In the genomic region with DNA sequence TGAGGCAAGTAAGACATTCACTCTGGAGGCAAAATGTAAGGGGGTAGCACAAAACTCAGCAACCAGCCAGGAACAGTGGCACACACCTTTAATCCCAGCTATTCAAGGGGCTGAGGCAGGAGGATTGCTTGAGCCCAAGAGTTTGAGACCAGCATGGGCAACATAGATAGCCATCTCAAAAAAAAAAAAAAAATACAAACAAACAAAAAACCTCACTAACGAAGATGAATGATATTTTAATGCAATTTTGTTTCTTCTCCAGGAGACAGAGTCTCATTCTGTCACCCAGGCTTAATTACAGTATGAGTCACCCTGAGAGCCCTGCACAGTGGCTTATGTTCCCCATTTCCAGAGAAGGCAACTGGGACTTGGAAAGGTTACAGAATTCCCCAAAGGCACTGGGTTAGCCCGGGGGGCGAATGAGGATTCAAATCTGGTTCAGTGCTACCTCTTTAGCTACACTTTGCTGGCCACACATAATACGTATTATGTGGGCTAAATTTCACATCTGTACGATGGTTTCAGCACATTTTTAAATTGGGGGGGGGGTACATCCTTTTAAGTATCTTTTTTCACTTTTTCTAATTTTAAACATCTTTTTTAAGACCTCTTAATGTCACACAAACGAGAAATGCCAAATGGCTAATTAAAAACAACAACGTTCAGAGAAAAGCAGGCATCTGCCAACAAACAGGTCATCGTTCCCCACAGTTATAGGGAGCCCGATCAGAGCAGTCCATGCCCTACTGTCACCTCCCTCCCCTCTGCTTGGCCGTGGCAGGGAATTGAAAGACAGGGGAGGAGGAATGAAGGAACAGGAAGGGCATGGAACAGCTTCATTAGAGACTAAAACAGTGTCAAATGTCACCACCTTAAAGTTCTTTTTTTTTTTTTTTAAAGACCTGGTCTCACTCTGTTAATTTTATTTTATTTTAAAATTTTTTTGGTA, we compare ENCODE assay signal across 14 cellular contexts. TPM values are rescaled to one million over a fixed set of nuclear protein-coding genes. Genes with fewer than 3 reads are reported as not detected.
DNase-seq lines count a peak whose midpoint lies in the region; ATAC-seq, FAIRE-seq and TF ChIP-seq lines count a peak whose summit lies in the region.
"Had no signal": no experiment of that assay in that cellular context is flagged by ENCODE, and none has a peak within 500 bp of the region (broad histone marks: within the 10 kb centered on the region; RNA-seq: fewer than 3 reads in every experiment).

No MANE protein-coding gene starts in this region.

- BruUV-seq in MCF 10A (replicated peaks; lab: Mats Ljungman, UMichigan) = no TSS peak

- no peaks in the 10 kb centered on the region for H3K36me3 ChIP-seq in breast epithelium
- H3K36me3 ChIP-seq in bronchial epithelial cell (ENCODE audit: control insufficient read depth, insufficient read depth, low read length) = no peaks in the 10 kb centered on the region
- no peaks in the 10 kb centered on the region for H3K36me3 ChIP-seq in upper lobe of right lung

- peaks cover 5% of the 10 kb centered on the region for H3K4me1 Mint-ChIP-seq in MCF 10A (ENCODE audit: insufficient read depth, unreplicated experiment)
- H3K4me1 Mint-ChIP-seq: stimulated activated memory B cell treated with anti-CD40 and anti-IgM and Interleukin-4, amounts not matched to agents 10 μg/mL and 1 μg/mL and 100 μg/mL, for 72 hours had no signal

- no peak for FAIRE-seq in bronchial epithelial cell (lab: Jason Lieb, UNC)

- POLR2A ChIA-PET in MCF 10A (lab: Yijun Ruan, JAX) = no interaction called here

- no peaks in the 10 kb centered on the region for H3K4me1 ChIP-seq in breast epithelium
- peaks cover 19% of the 10 kb centered on the region for H3K4me1 ChIP-seq in upper lobe of right lung
- no peaks in the 10 kb centered on the region for H3K4me1 ChIP-seq in right cardiac atrium (ENCODE audit: control insufficient read depth, insufficient read depth, low read length)

- no peaks in the 10 kb centered on the region for H3K27me3 Mint-ChIP-seq in MCF 10A (ENCODE audit: insufficient read depth, unreplicated experiment)

- ATAC-seq in upper lobe of right lung (peak; percentile 49), right cardiac atrium (no peak), HG02623 (IDR thresholded peaks at IDR 0.05; ENCODE audit: unreplicated experiment) (no peak)
- ATAC-seq: stimulated activated memory B cell treated with anti-CD40 and anti-IgM and Interleukin-4, amounts not matched to agents 10 μg/mL and 1 μg/mL and 100 μg/mL, for 72 hours had no signal

- WGBS in right cardiac atrium = 58% methylated on average over 10 of the region's 10 CpGs

- TF ChIP-seq POLR2A in breast epithelium (IDR thresholded peaks at IDR 0.05) = no peak

- DNase-seq in MCF 10A (ENCODE audit: unreplicated experiment) = peak; percentile 51
- DNase-seq in breast epithelium (ENCODE audit: low spot score in 2 of 2) = no peak
- DNase-seq in NCI-H69 (lab: John Stamatoyannopoulos, UW) = peak; percentile 70
- peak; percentile 22 for DNase-seq in bronchial epithelial cell (ENCODE audit: low read depth)
- no peak for DNase-seq in upper lobe of right lung
- DNase-seq in right cardiac atrium = no peak
- no peak for DNase-seq in NCI-H2029 (lab: John Stamatoyannopoulos, UW)
- DNase-seq: activated CD4-positive, alpha-beta T cell treated with anti-CD3 and anti-CD28 coated beads for 48 hours; mesendoderm; NCI-H526 had no signal

- no peak overlapping the region for H3K27ac ChIP-seq in breast epithelium
- no peak overlapping the region for H3K27ac ChIP-seq in upper lobe of right lung
- no peak overlapping the region for H3K27ac ChIP-seq in right cardiac atrium (ENCODE audit: low read length)
- H3K27ac ChIP-seq: epithelial cell of prostate had no signal

- no peak overlapping the region for H3K4me3 Mint-ChIP-seq in MCF 10A (ENCODE audit: unreplicated experiment)
- H3K4me3 Mint-ChIP-seq: stimulated activated memory B cell treated with anti-CD40 and anti-IgM and Interleukin-4, amounts not matched to agents 10 μg/mL and 1 μg/mL and 100 μg/mL, for 72 hours had no signal

- H3K27me3 ChIP-seq in breast epithelium (no peaks in the 10 kb centered on the region), bronchial epithelial cell (ENCODE audit: control insufficient read depth, insufficient read depth, low read length) (no peaks in the 10 kb centered on the region), upper lobe of right lung (no peaks in the 10 kb centered on the region), right cardiac atrium (ENCODE audit: control insufficient read depth, insufficient read depth) (no peaks in the 10 kb centered on the region)

- H3K9me3 ChIP-seq in breast epithelium (no peaks in the 10 kb centered on the region), upper lobe of right lung (no peaks in the 10 kb centered on the region), right cardiac atrium (ENCODE audit: control insufficient read depth, low read length) (no peaks in the 10 kb centered on the region)

- H3K27ac Mint-ChIP-seq in MCF 10A (ENCODE audit: low read depth, unreplicated experiment) = no peak overlapping the region
- H3K27ac Mint-ChIP-seq: activated T-helper 2 cell treated with anti-CD3 and anti-CD28 coated beads, Interferon-gamma antibody, Interleukin-2, Interleukin-4, amounts not matched to agents 10 μg/mL and 5 μg/mL and 100 μg/mL, durations not matched to agents 14 hours and 24 hours and 36 hours; stimulated activated memory B cell treated with anti-CD40 and anti-IgM and Interleukin-4, amounts not matched to agents 10 μg/mL and 1 μg/mL and 100 μg/mL, for 72 hours had no signal

- H3K9me3 Mint-ChIP-seq in MCF 10A (ENCODE audit: unreplicated experiment) = no peaks in the 10 kb centered on the region
- H3K9me3 Mint-ChIP-seq: activated T-helper 2 cell treated with anti-CD3 and anti-CD28 coated beads, Interferon-gamma antibody, Interleukin-2, Interleukin-4, amounts not matched to agents 10 μg/mL and 5 μg/mL and 100 μg/mL, durations not matched to agents 14 hours and 24 hours and 36 hours; stimulated activated memory B cell treated with anti-CD40 and anti-IgM and Interleukin-4, amounts not matched to agents 10 μg/mL and 1 μg/mL and 100 μg/mL, for 72 hours had no signal

- CTCF ChIA-PET in MCF 10A (lab: Yijun Ruan, JAX) = interaction anchor here (0.6 kb wide), 1 partner anchor 607 kb away, joined by 5 read pairs; no protein-coding TSS in a partner anchor

- H3K36me3 Mint-ChIP-seq in MCF 10A (ENCODE audit: insufficient read depth, unreplicated experiment) = no peaks in the 10 kb centered on the region
- H3K36me3 Mint-ChIP-seq: stimulated activated memory B cell treated with anti-CD40 and anti-IgM and Interleukin-4, amounts not matched to agents 10 μg/mL and 1 μg/mL and 100 μg/mL, for 72 hours had no signal

- intact Hi-C loops in MCF 10A (cut with micrococcal nuclease) (no loop called here), breast epithelium (cut with DNase I; ENCODE audit: low total_unique reads) (no loop called here), upper lobe of right lung (cut with DNase I) (no loop called here), right cardiac atrium (cut with DNase I) (no loop called here)

- TF ChIP-seq CTCF in MCF 10A (IDR thresholded peaks at IDR 0.05; ENCODE audit: unreplicated experiment) (no peak), breast epithelium (IDR thresholded peaks at IDR 0.05) (no peak), bronchial epithelial cell (IDR thresholded peaks at IDR 0.05; ENCODE audit: insufficient read depth, low read length, severe bottlenecking) (no peak), upper lobe of right lung (IDR thresholded peaks at IDR 0.05) (no peak)

- H3K4me3 ChIP-seq in breast epithelium (no peak overlapping the region), bronchial epithelial cell (ENCODE audit: low read depth, low read length) (no peak overlapping the region), upper lobe of right lung (no peak overlapping the region), right cardiac atrium (ENCODE audit: low read length) (no peak overlapping the region)

RNA-seq across cellular contexts. Expression of a gene that starts 3.5 kb away (rescaled TPM):
- total RNA-seq in MCF 10A (2022) (not detected in 2 replicates), breast epithelium (not detected), bronchial epithelial cell (not detected in 2 replicates), upper lobe of right lung (not detected), right cardiac atrium (not detected)
- not detected for polyA plus RNA-seq in right cardiac atrium
- total RNA-seq: activated T-helper 2 cell treated with anti-CD3 and anti-CD28 coated beads, Interferon-gamma antibody, Interleukin-2, Interleukin-4, amounts not matched to agents 10 μg/mL and 5 μg/mL and 100 μg/mL, durations not matched to agents 14 hours and 24 hours and 36 hours had no signal

RNA-seq across cellular contexts. Expression of a gene that starts 15.9 kb away (rescaled TPM):
- total RNA-seq in MCF 10A (2022) = not detected in 2 replicates
- total RNA-seq in breast epithelium = not detected
- not detected in 2 replicates for total RNA-seq in bronchial epithelial cell
- total RNA-seq in upper lobe of right lung = not detected
- not detected for total RNA-seq in right cardiac atrium
- not detected for polyA plus RNA-seq in right cardiac atrium
- total RNA-seq: activated T-helper 2 cell treated with anti-CD3 and anti-CD28 coated beads, Interferon-gamma antibody, Interleukin-2, Interleukin-4, amounts not matched to agents 10 μg/mL and 5 μg/mL and 100 μg/mL, durations not matched to agents 14 hours and 24 hours and 36 hours had no signal

RNA-seq across cellular contexts. Expression of a gene that starts 21.8 kb away (rescaled TPM):
- total RNA-seq in MCF 10A (2022) (not detected in 2 replicates), breast epithelium (under 1 TPM in 1 of 3 donors, not detected in 2; 0.16 TPM), bronchial epithelial cell (not detected in 2 replicates), upper lobe of right lung (0.23 TPM), right cardiac atrium (1 to 10 TPM in 1 of 4 donors, not detected in 3; 1.1 TPM)
- not detected for polyA plus RNA-seq in right cardiac atrium

RNA-seq across cellular contexts. Expression of a gene that starts 50.4 kb away (rescaled TPM):
- total RNA-seq in MCF 10A (2022) (45.1 and 48.5 TPM in 2 replicates), breast epithelium (10 to 100 TPM; 24.9 to 43.9 (median 32.8) TPM), bronchial epithelial cell (41.5 and 42.6 TPM in 2 replicates), upper lobe of right lung (64.3 TPM), right cardiac atrium (10 to 100 TPM; 10.8 to 17.7 (median 14.0) TPM)
- 12.9 TPM for polyA plus RNA-seq in right cardiac atrium

Comparison
In these comparisons a context has a peak if more than half of its experiments do, and no peak if none do; other contexts are left out.
1. DNase-seq: peak in MCF 10A (single experiment), NCI-H69 (single experiment) and bronchial epithelial cell (single experiment); none in breast epithelium (0 of 2), upper lobe of right lung (single experiment), right cardiac atrium (0 of 3) and NCI-H2029 (single experiment).